Comparison of ENCODE assay signal across 38 cellular contexts in the genomic region with DNA sequence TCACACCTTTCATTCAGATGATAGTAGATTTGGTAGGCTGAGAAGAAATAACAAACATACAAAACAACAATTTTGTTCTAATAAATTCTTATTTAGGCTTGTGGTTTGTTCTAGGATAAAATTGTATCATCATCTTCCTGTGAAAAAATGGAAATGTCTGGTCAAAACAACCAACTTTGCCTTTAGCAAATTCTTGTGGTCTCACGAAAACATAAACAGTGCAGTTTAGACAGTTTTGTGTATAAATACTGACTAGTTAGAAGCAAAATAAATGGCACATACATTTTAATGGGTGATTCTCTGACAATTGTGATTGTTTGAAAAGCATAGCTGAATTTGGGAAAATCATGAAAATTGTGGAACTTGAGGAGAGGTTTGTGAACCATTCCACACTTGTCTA.
"Had no signal": no experiment of that assay in that cellular context is flagged by ENCODE, and none has a peak within 500 bp of the region (broad histone marks: within the 10 kb centered on the region; RNA-seq: fewer than 3 reads in every experiment).

No MANE protein-coding gene starts in this region.

- H3K4me3 Mint-ChIP-seq: activated B cell treated with CpG ODN at 0.5 μM for 24 hours; activated CD4-positive, alpha-beta memory T cell treated with anti-CD3 and anti-CD28 coated beads, Interleukin-2, amount 10 ng/mL, durations not matched to agents 7 days and 5 days; activated CD4-positive, alpha-beta T cell treated with anti-CD3 and anti-CD28 coated beads for 36 hours; activated CD4-positive, alpha-beta T cell treated with anti-CD3 and anti-CD28 coated beads, Interleukin-2, amount 10 ng/mL, durations not matched to agents 7 days and 5 days; activated CD8-positive, alpha-beta memory T cell treated with anti-CD3 and anti-CD28 coated beads, Interleukin-2, amount 10 ng/mL, durations not matched to agents 7 days and 5 days; activated CD8-positive, alpha-beta T cell treated with anti-CD3 and anti-CD28 coated beads, Interleukin-2, amount 10 ng/mL, durations not matched to agents 7 days and 5 days; activated naive CD4-positive, alpha-beta T cell treated with anti-CD3 and anti-CD28 coated beads, Interleukin-2, amount 10 ng/mL, durations not matched to agents 7 days and 5 days; activated naive CD4-positive, alpha-beta T cell treated with anti-CD3 and anti-CD28 coated beads, Interleukin-2, amount 50 U/mL, for 24 hours; activated naive CD8-positive, alpha-beta T cell; activated naive CD8-positive, alpha-beta T cell treated with anti-CD3 and anti-CD28 coated beads, Interleukin-2, amount 10 ng/mL, durations not matched to agents 7 days and 5 days; activated naive CD8-positive, alpha-beta T cell treated with anti-CD3 and anti-CD28 coated beads, Interleukin-2, amount 50 U/mL, for 24 hours; activated T-cell treated with anti-CD3 and anti-CD28 coated beads, Interleukin-2, amount 50 U/mL, for 24 hours; brain; central memory CD8-positive, alpha-beta T cell; T-helper 1 cell treated with Interleukin-12 subunit alpha and Interleukin-12 subunit beta and Interleukin-4 antibody, amounts not matched to agents 30 μg/mL and 1 μg/mL, for 36 hours; T-helper 2 cell treated with Interferon-gamma antibody and Interleukin-4, amounts not matched to agents 5 μg/mL and 100 μg/mL, for 36 hours had no signal

- H3K36me3 Mint-ChIP-seq: activated CD8-positive, alpha-beta memory T cell treated with anti-CD3 and anti-CD28 coated beads, Interleukin-2, amount 10 ng/mL, durations not matched to agents 7 days and 5 days; activated naive CD4-positive, alpha-beta T cell treated with anti-CD3 and anti-CD28 coated beads, Interleukin-2, amount 10 ng/mL, durations not matched to agents 7 days and 5 days; activated naive CD4-positive, alpha-beta T cell treated with anti-CD3 and anti-CD28 coated beads, Interleukin-2, amount 50 U/mL, for 24 hours; activated naive CD8-positive, alpha-beta T cell; activated naive CD8-positive, alpha-beta T cell treated with anti-CD3 and anti-CD28 coated beads, Interleukin-2, amount 10 ng/mL, durations not matched to agents 7 days and 5 days; brain had no signal

- H3K27ac Mint-ChIP-seq: activated B cell treated with CpG ODN at 0.5 μM for 24 hours; activated CD4-positive, alpha-beta memory T cell treated with anti-CD3 and anti-CD28 coated beads, Interleukin-2, amount 10 ng/mL, durations not matched to agents 7 days and 5 days; activated CD4-positive, alpha-beta T cell treated with anti-CD3 and anti-CD28 coated beads for 36 hours; activated CD4-positive, alpha-beta T cell treated with anti-CD3 and anti-CD28 coated beads, Interleukin-2, amount 10 ng/mL, durations not matched to agents 7 days and 5 days; activated CD8-positive, alpha-beta memory T cell treated with anti-CD3 and anti-CD28 coated beads, Interleukin-2, amount 10 ng/mL, durations not matched to agents 7 days and 5 days; activated CD8-positive, alpha-beta T cell treated with anti-CD3 and anti-CD28 coated beads, Interleukin-2, amount 10 ng/mL, durations not matched to agents 7 days and 5 days; activated naive CD4-positive, alpha-beta T cell treated with anti-CD3 and anti-CD28 coated beads, Interleukin-2, amount 10 ng/mL, durations not matched to agents 7 days and 5 days; activated naive CD4-positive, alpha-beta T cell treated with anti-CD3 and anti-CD28 coated beads, Interleukin-2, amount 50 U/mL, for 24 hours; activated naive CD8-positive, alpha-beta T cell; activated naive CD8-positive, alpha-beta T cell treated with anti-CD3 and anti-CD28 coated beads, Interleukin-2, amount 10 ng/mL, durations not matched to agents 7 days and 5 days; activated naive CD8-positive, alpha-beta T cell treated with anti-CD3 and anti-CD28 coated beads, Interleukin-2, amount 50 U/mL, for 24 hours; activated T-cell treated with anti-CD3 and anti-CD28 coated beads, Interleukin-2, amount 50 U/mL, for 24 hours; activated T-helper 2 cell treated with anti-CD3 and anti-CD28 coated beads, Interferon-gamma antibody, Interleukin-2, Interleukin-4, amounts not matched to agents 10 μg/mL and 5 μg/mL and 100 μg/mL, durations not matched to agents 14 hours and 24 hours and 36 hours; brain; T-helper 1 cell treated with Interleukin-12 subunit alpha and Interleukin-12 subunit beta and Interleukin-4 antibody, amounts not matched to agents 30 μg/mL and 1 μg/mL, for 36 hours; T-helper 2 cell treated with Interferon-gamma antibody and Interleukin-4, amounts not matched to agents 5 μg/mL and 100 μg/mL, for 36 hours had no signal

- H3K4me1 Mint-ChIP-seq: activated B cell treated with CpG ODN at 0.5 μM for 24 hours; activated CD4-positive, alpha-beta memory T cell treated with anti-CD3 and anti-CD28 coated beads, Interleukin-2, amount 10 ng/mL, durations not matched to agents 7 days and 5 days; activated CD4-positive, alpha-beta T cell treated with anti-CD3 and anti-CD28 coated beads for 36 hours; activated CD4-positive, alpha-beta T cell treated with anti-CD3 and anti-CD28 coated beads, Interleukin-2, amount 10 ng/mL, durations not matched to agents 7 days and 5 days; activated CD8-positive, alpha-beta memory T cell treated with anti-CD3 and anti-CD28 coated beads, Interleukin-2, amount 10 ng/mL, durations not matched to agents 7 days and 5 days; activated naive CD4-positive, alpha-beta T cell treated with anti-CD3 and anti-CD28 coated beads, Interleukin-2, amount 10 ng/mL, durations not matched to agents 7 days and 5 days; activated naive CD4-positive, alpha-beta T cell treated with anti-CD3 and anti-CD28 coated beads, Interleukin-2, amount 50 U/mL, for 24 hours; activated naive CD8-positive, alpha-beta T cell treated with anti-CD3 and anti-CD28 coated beads, Interleukin-2, amount 10 ng/mL, durations not matched to agents 7 days and 5 days; activated naive CD8-positive, alpha-beta T cell treated with anti-CD3 and anti-CD28 coated beads, Interleukin-2, amount 50 U/mL, for 24 hours; central memory CD8-positive, alpha-beta T cell had no signal

- H3K4me1 ChIP-seq: ascending aorta had no signal

- H3K27me3 Mint-ChIP-seq: activated B cell treated with CpG ODN at 0.5 μM for 24 hours; activated CD4-positive, alpha-beta memory T cell treated with anti-CD3 and anti-CD28 coated beads, Interleukin-2, amount 10 ng/mL, durations not matched to agents 7 days and 5 days; activated CD4-positive, alpha-beta T cell treated with anti-CD3 and anti-CD28 coated beads for 36 hours; activated CD4-positive, alpha-beta T cell treated with anti-CD3 and anti-CD28 coated beads, Interleukin-2, amount 10 ng/mL, durations not matched to agents 7 days and 5 days; activated CD8-positive, alpha-beta memory T cell treated with anti-CD3 and anti-CD28 coated beads, Interleukin-2, amount 10 ng/mL, durations not matched to agents 7 days and 5 days; activated naive CD4-positive, alpha-beta T cell treated with anti-CD3 and anti-CD28 coated beads, Interleukin-2, amount 10 ng/mL, durations not matched to agents 7 days and 5 days; activated naive CD4-positive, alpha-beta T cell treated with anti-CD3 and anti-CD28 coated beads, Interleukin-2, amount 50 U/mL, for 24 hours; activated naive CD8-positive, alpha-beta T cell; activated naive CD8-positive, alpha-beta T cell treated with anti-CD3 and anti-CD28 coated beads, Interleukin-2, amount 10 ng/mL, durations not matched to agents 7 days and 5 days; activated naive CD8-positive, alpha-beta T cell treated with anti-CD3 and anti-CD28 coated beads, Interleukin-2, amount 50 U/mL, for 24 hours; activated T-cell treated with anti-CD3 and anti-CD28 coated beads, Interleukin-2, amount 50 U/mL, for 24 hours; central memory CD8-positive, alpha-beta T cell had no signal

- ATAC-seq: activated CD4-positive, alpha-beta T cell treated with anti-CD3 and anti-CD28 coated beads for 36 hours; activated CD8-positive, alpha-beta memory T cell treated with anti-CD3 and anti-CD28 coated beads, Interleukin-2, amount 10 ng/mL, durations not matched to agents 7 days and 5 days; activated CD8-positive, alpha-beta T cell treated with anti-CD3 and anti-CD28 coated beads, Interleukin-2, amount 10 ng/mL, durations not matched to agents 7 days and 5 days; activated naive CD8-positive, alpha-beta T cell treated with anti-CD3 and anti-CD28 coated beads, Interleukin-2, amount 50 U/mL, for 24 hours had no signal

- H3K36me3 ChIP-seq: ascending aorta, cardiac muscle cell had no signal

- H3K4me3 ChIP-seq: ascending aorta, cardiac muscle cell had no signal

- FAIRE-seq: bronchial epithelial cell, TTC549 had no signal

- H3K27me3 ChIP-seq: ascending aorta, cardiac muscle cell had no signal

- H3K9me3 ChIP-seq: ascending aorta had no signal

- H3K9me3 Mint-ChIP-seq: activated B cell treated with CpG ODN at 0.5 μM for 24 hours; activated CD4-positive, alpha-beta memory T cell treated with anti-CD3 and anti-CD28 coated beads, Interleukin-2, amount 10 ng/mL, durations not matched to agents 7 days and 5 days; activated CD4-positive, alpha-beta T cell treated with anti-CD3 and anti-CD28 coated beads, Interleukin-2, amount 10 ng/mL, durations not matched to agents 7 days and 5 days; activated naive CD4-positive, alpha-beta T cell treated with anti-CD3 and anti-CD28 coated beads, Interleukin-2, amount 10 ng/mL, durations not matched to agents 7 days and 5 days; activated naive CD4-positive, alpha-beta T cell treated with anti-CD3 and anti-CD28 coated beads, Interleukin-2, amount 50 U/mL, for 24 hours; activated naive CD8-positive, alpha-beta T cell treated with anti-CD3 and anti-CD28 coated beads, Interleukin-2, amount 10 ng/mL, durations not matched to agents 7 days and 5 days; activated naive CD8-positive, alpha-beta T cell treated with anti-CD3 and anti-CD28 coated beads, Interleukin-2, amount 50 U/mL, for 24 hours; activated T-helper 2 cell treated with anti-CD3 and anti-CD28 coated beads, Interferon-gamma antibody, Interleukin-2, Interleukin-4, amounts not matched to agents 10 μg/mL and 5 μg/mL and 100 μg/mL, durations not matched to agents 14 hours and 24 hours and 36 hours; brain; central memory CD8-positive, alpha-beta T cell; T-helper 1 cell treated with Interleukin-12 subunit alpha and Interleukin-12 subunit beta and Interleukin-4 antibody, amounts not matched to agents 30 μg/mL and 1 μg/mL, for 36 hours; T-helper 2 cell treated with Interferon-gamma antibody and Interleukin-4, amounts not matched to agents 5 μg/mL and 100 μg/mL, for 36 hours had no signal

- H3K27ac ChIP-seq: ascending aorta, cardiac muscle cell, VCaP had no signal

- DNase-seq: activated B cell treated with CpG ODN at 0.5 μM for 24 hours; activated CD4-positive, alpha-beta memory T cell treated with anti-CD3 and anti-CD28 coated beads, Interleukin-2, amount 10 ng/mL, durations not matched to agents 7 days and 5 days; activated CD4-positive, alpha-beta T cell treated with anti-CD3 and anti-CD28 coated beads for 1 hour; activated CD4-positive, alpha-beta T cell treated with anti-CD3 and anti-CD28 coated beads for 36 hours; activated CD4-positive, alpha-beta T cell treated with anti-CD3 and anti-CD28 coated beads for 48 hours; activated CD4-positive, alpha-beta T cell treated with anti-CD3 and anti-CD28 coated beads, Interleukin-2, amount 10 ng/mL, durations not matched to agents 7 days and 5 days; activated CD4-positive, alpha-beta T cell treated with anti-CD3 and anti-CD28 coated beads, Interleukin-2, amount 50 U/mL, for 48 hours; activated CD8-positive, alpha-beta memory T cell treated with anti-CD3 and anti-CD28 coated beads for 24 hours; activated CD8-positive, alpha-beta memory T cell treated with anti-CD3 and anti-CD28 coated beads, Interleukin-2, amount 10 ng/mL, durations not matched to agents 7 days and 5 days; activated CD8-positive, alpha-beta memory T cell treated with anti-CD3 and anti-CD28 coated beads, Interleukin-2, amount 50 U/mL, for 48 hours; activated CD8-positive, alpha-beta T cell treated with anti-CD3 and anti-CD28 coated beads, Interleukin-2, amount 10 ng/mL, durations not matched to agents 7 days and 5 days; activated effector memory CD4-positive, alpha-beta T cell treated with Interleukin-2 at 50 U/mL for 16 hours; activated gamma-delta T cell; activated naive CD4-positive, alpha-beta T cell treated with anti-CD3 and anti-CD28 coated beads, Interleukin-2, amount 10 ng/mL, durations not matched to agents 7 days and 5 days; activated naive CD4-positive, alpha-beta T cell treated with Interleukin-2 at 50 U/mL for 16 hours; activated naive CD8-positive, alpha-beta T cell treated with anti-CD3 and anti-CD28 coated beads, Interleukin-2, amount 10 ng/mL, durations not matched to agents 7 days and 5 days; activated naive CD8-positive, alpha-beta T cell treated with anti-CD3 and anti-CD28 coated beads, Interleukin-2, amount 50 U/mL, for 24 hours; activated T-cell treated with anti-CD3 and anti-CD28 coated beads, Interleukin-2, amount 50 U/mL, for 24 hours; activated T-cell treated with anti-CD3 and anti-CD28 coated beads, Interleukin-2, amount 50 U/mL, for 48 hours; amygdala; anterior cingulate cortex; caudate nucleus; SW 1271; T-helper 1 cell; T-helper 2 cell; T-helper 9 cell had no signal
